ENCODE assay signal across 18 cellular contexts in the genomic region with DNA sequence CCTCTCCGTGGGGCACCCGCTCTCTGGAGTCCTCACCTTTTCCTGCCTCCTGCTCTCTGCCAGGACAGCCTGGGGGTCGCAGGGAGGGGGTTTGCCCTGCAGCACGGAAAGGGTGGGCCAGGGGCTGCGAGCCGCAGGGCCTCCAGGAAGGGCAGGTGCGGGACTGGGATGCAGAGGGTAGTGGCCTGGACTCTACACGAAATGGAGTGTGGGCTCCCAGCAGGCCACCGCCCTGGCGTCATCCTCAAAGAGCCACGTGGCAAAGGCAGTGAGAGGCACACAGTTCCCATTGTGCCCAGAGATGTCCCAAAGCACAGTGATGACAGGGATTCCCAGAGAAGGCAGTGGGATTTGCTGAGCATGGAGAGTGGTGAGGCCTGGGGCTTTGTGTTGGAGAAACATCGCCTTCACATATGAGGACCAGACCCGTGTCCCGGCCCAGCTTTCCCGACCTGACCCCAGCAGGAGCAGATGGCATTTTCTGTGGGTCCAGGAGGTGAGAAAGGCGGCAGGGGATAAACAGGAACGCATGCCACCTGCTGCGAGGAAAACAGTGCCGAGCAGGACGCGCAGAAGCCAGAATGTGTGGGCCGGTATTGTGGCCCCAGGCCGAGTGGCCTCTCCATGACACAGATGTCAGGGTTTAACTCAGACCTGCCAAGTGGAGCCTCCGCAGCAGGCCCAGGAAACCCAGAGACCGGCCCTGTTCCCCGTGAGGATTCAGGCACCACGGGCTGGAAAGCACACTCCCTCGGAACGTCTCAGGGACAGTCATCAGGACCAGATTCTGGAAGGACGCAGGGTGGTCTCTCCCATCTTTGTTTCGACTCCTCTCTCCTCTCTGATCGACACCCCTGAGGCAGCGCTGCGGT.
DNase-seq lines count a peak whose midpoint lies in the region; ATAC-seq, FAIRE-seq and TF ChIP-seq lines count a peak whose summit lies in the region.
"Had no signal": no experiment of that assay in that cellular context is flagged by ENCODE, and none has a peak within 500 bp of the region (broad histone marks: within the 10 kb centered on the region; RNA-seq: fewer than 3 reads in every experiment).

No MANE protein-coding gene starts in this region.

- H4K91ac ChIP-seq in H9 (ENCODE audit: insufficient read length, low read depth, low read length): no peak overlapping the region

- peaks cover 2 to 6% (median 4%) of the 10 kb centered on the region in 3 experiments; a peak in 2 of 7 replicates for H3K36me3 Mint-ChIP-seq in H9 (ENCODE audit: insufficient read depth in 1 of 3, low read depth in 3 of 3)
- H3K36me3 Mint-ChIP-seq: CD4-positive, alpha-beta memory T cell had no signal

- no peak overlapping the region for H2BK120ac ChIP-seq in H9 (ENCODE audit: low read depth, low read length, poor library complexity, severe bottlenecking)

- H4K8ac ChIP-seq in H9 (replicated peaks; ENCODE audit: insufficient read length, low read depth, low read length): no peak overlapping the region

- H3K9ac ChIP-seq in H9 (ENCODE audit: extremely low read depth, insufficient read length, low read length): no peak overlapping the region

- no peak overlapping the region for H2BK15ac ChIP-seq in H9 (ENCODE audit: low read depth, low read length)

- FAIRE-seq in H54 (lab: Jason Lieb, UNC): no peak
- FAIRE-seq: A549, GM12878, GM18507, HepG2, HTR-8/SVneo had no signal

- H3K36me3 ChIP-seq in WERI-Rb-1: no peaks in the 10 kb centered on the region
- H3K36me3 ChIP-seq in gastroesophageal sphincter: no peaks in the 10 kb centered on the region
- H3K36me3 ChIP-seq: BE2C had no signal

- no peak for TF ChIP-seq POLR2A in gastroesophageal sphincter (IDR thresholded peaks at IDR 0.05)
- TF ChIP-seq POLR2A in H54 (IDR thresholded peaks at IDR 0.05; ENCODE audit: low read depth, low read length): no peak

- H3K4me1 Mint-ChIP-seq in H9: peaks cover 3 to 9% of the 10 kb centered on the region in 2 experiments
- H3K4me1 Mint-ChIP-seq: CD4-positive, alpha-beta memory T cell had no signal

- DNase-seq in H9: no peak
- DNase-seq in WERI-Rb-1: peak; percentile 54
- no peak for DNase-seq in right cardiac atrium
- DNase-seq in sciatic nerve (ENCODE audit: low spot score): no peak
- no peak for DNase-seq in dedifferentiated amniotic fluid mesenchymal stem cell (ENCODE audit: extremely low spot score)
- no peak for DNase-seq in H54 (ENCODE audit: insufficient read length, low spot score)
- DNase-seq: BE2C; CD4-positive, alpha-beta memory T cell; DMS79; HCEC 1CT; HFFc6 had no signal

- H3K27ac ChIP-seq in H9 (ENCODE audit: insufficient read length, low read depth, low read length) (no peak overlapping the region), WERI-Rb-1 (peak overlapping the region; percentile 44), right cardiac atrium (ENCODE audit: low read length) (no peak overlapping the region), gastroesophageal sphincter (no peak overlapping the region)
- H3K27ac ChIP-seq: A549, C4-2B had no signal

- H2BK20ac ChIP-seq in H9 (ENCODE audit: low read depth, low read length, poor library complexity, severe bottlenecking): no peak overlapping the region

- no peak for TF ChIP-seq EP300 in gastroesophageal sphincter (IDR thresholded peaks at IDR 0.05)

- no peak overlapping the region for H2BK5ac ChIP-seq in H9 (ENCODE audit: insufficient read length, low read length)

- no peaks in the 10 kb centered on the region for H3K27me3 ChIP-seq in H9 (ENCODE audit: insufficient read depth, low read length)
- no peaks in the 10 kb centered on the region for H3K27me3 ChIP-seq in WERI-Rb-1 (ENCODE audit: insufficient read depth, low read depth, severe bottlenecking)
- H3K27me3 ChIP-seq in right cardiac atrium (ENCODE audit: control insufficient read depth, insufficient read depth): no peaks in the 10 kb centered on the region
- peaks cover 16% of the 10 kb centered on the region for H3K27me3 ChIP-seq in gastroesophageal sphincter
- H3K27me3 ChIP-seq: BE2C had no signal

- no peaks in the 10 kb centered on the region for H3K79me2 ChIP-seq in H9 (ENCODE audit: insufficient read depth, low read length)

- no peak overlapping the region for H3K56ac ChIP-seq in H9 (ENCODE audit: insufficient read length, low read depth, low read length)

- H3K4me3 Mint-ChIP-seq in H9: no peak overlapping the region
- H3K4me3 Mint-ChIP-seq: CD4-positive, alpha-beta memory T cell; HFFc6 had no signal

- no peak overlapping the region for H2BK12ac ChIP-seq in H9 (ENCODE audit: insufficient read length, low read depth, low read length)

- no CpG with 5 or more reads among the region's 34 CpGs for WGBS in H9 (ENCODE audit: extremely low coverage, insufficient read length, low lambda C conversion rate)
- 80% methylated on average over 34 of the region's 34 CpGs for WGBS in right cardiac atrium
- 77 to 80% methylated on average over 6 to 16 of the region's 34 CpGs for WGBS in gastroesophageal sphincter (ENCODE audit: low coverage in 1 of 2), 2 donors

- no peak overlapping the region for H2AK5ac ChIP-seq in H9 (ENCODE audit: insufficient read length, low read length)

- no peaks in the 10 kb centered on the region for H3K79me1 ChIP-seq in H9 (ENCODE audit: insufficient read depth, low read depth, low read length, poor library complexity, severe bottlenecking)

- H3K9me3 ChIP-seq in H9 (ENCODE audit: control insufficient read depth, low read depth, low read length) (no peaks in the 10 kb centered on the region), WERI-Rb-1 (ENCODE audit: severe bottlenecking) (peaks cover 14% of the 10 kb centered on the region), right cardiac atrium (ENCODE audit: control insufficient read depth, low read length) (no peaks in the 10 kb centered on the region), gastroesophageal sphincter (no peaks in the 10 kb centered on the region)
- H3K9me3 ChIP-seq: A549, BE2C had no signal

- H3K27ac Mint-ChIP-seq in H9: no peak overlapping the region
- H3K27ac Mint-ChIP-seq: CD4-positive, alpha-beta memory T cell; HFFc6 had no signal

- H3K23ac ChIP-seq in H9 (ENCODE audit: insufficient read length, low read depth, low read length): no peak overlapping the region

- no peak overlapping the region for H3K18ac ChIP-seq in H9 (ENCODE audit: insufficient read length, low read depth, low read length)

- peaks cover 10 to 12% of the 10 kb centered on the region in 2 experiments; a peak in 4 of 5 replicates for H3K9me3 Mint-ChIP-seq in H9

- no peak overlapping the region for H3T11ph ChIP-seq in H9 (ENCODE audit: low read length)

- H3K4me3 ChIP-seq in WERI-Rb-1 (ENCODE audit: low read depth, low read length) (no peak overlapping the region), right cardiac atrium (ENCODE audit: low read length) (no peak overlapping the region), gastroesophageal sphincter (no peak overlapping the region)
- H3K4me3 ChIP-seq: A549, GM12878 had no signal

- H3K4me2 ChIP-seq in H9 (ENCODE audit: insufficient read depth, insufficient read length, low read length): no peak overlapping the region
- H3K4me2 ChIP-seq: A549 had no signal

- H3K4me1 ChIP-seq in H9 (ENCODE audit: insufficient read depth, low read length): no peaks in the 10 kb centered on the region
- no peaks in the 10 kb centered on the region for H3K4me1 ChIP-seq in right cardiac atrium (ENCODE audit: control insufficient read depth, insufficient read depth, low read length)
- no peaks in the 10 kb centered on the region for H3K4me1 ChIP-seq in gastroesophageal sphincter
- H3K4me1 ChIP-seq: A549, BE2C had no signal

- H4K20me1 ChIP-seq in H9 (ENCODE audit: control insufficient read depth, insufficient read depth, insufficient read length): no peaks in the 10 kb centered on the region

- no peaks in the 10 kb centered on the region; the same call in 1 of the 2 replicates for H3K27me3 Mint-ChIP-seq in H9 (ENCODE audit: low read depth)
- H3K27me3 Mint-ChIP-seq: CD4-positive, alpha-beta memory T cell had no signal

- intact Hi-C loops in right cardiac atrium (cut with DNase I) (no loop called here), sciatic nerve (cut with DNase I) (no loop called here)

- H4K5ac ChIP-seq in H9 (ENCODE audit: insufficient read length, low read depth, low read length): no peak overlapping the region

- ATAC-seq in right cardiac atrium (peak; percentile 17 to 20), sciatic nerve (peak; percentile 25), gastroesophageal sphincter (no peak)
- ATAC-seq: A549, GM12878, HepG2 had no signal

- peak overlapping the region; percentile 37; the same call in 1 of the 2 replicates for H3K14ac ChIP-seq in H9 (ENCODE audit: insufficient read depth, low read length)

- no peak overlapping the region for H2AFZ ChIP-seq in H9 (ENCODE audit: low read length)

- no peak overlapping the region for H3K4ac ChIP-seq in H9 (ENCODE audit: low read depth, low read length)

- TF ChIP-seq CTCF in H9 (conservative IDR thresholded peaks at IDR 0.05) (no peak), WERI-Rb-1 (IDR thresholded peaks at IDR 0.05; ENCODE audit: low read depth, low read length) (no peak), gastroesophageal sphincter (IDR thresholded peaks at IDR 0.05) (no peak)

- H3K23me2 ChIP-seq in H9 (ENCODE audit: insufficient read length, low read depth, low read length, poor library complexity, severe bottlenecking): no peaks in the 10 kb centered on the region
